Comparison of ENCODE assay signal across 6 cellular contexts in genomic region chr4:87204559-87204958, GRCh38.
"Had no signal": no experiment of that assay in that cellular context is flagged by ENCODE, and none has a peak within 500 bp of the region (broad histone marks: within the 10 kb centered on the region; RNA-seq: fewer than 3 reads in every experiment).

No MANE protein-coding gene starts in this region.

- ATAC-seq: GM23338, HepG2, K562 had no signal

- DNase-seq: H9, HCEC 1CT had no signal

- H3K27ac ChIP-seq: HL-60 had no signal

- H3K4me3 ChIP-seq: GM23338, K562 had no signal

- H3K4me2 ChIP-seq: GM23338 had no signal

- H2AFZ ChIP-seq: GM23338 had no signal
